Comparison of ENCODE assay signal across 8 cellular contexts in the genomic region with DNA sequence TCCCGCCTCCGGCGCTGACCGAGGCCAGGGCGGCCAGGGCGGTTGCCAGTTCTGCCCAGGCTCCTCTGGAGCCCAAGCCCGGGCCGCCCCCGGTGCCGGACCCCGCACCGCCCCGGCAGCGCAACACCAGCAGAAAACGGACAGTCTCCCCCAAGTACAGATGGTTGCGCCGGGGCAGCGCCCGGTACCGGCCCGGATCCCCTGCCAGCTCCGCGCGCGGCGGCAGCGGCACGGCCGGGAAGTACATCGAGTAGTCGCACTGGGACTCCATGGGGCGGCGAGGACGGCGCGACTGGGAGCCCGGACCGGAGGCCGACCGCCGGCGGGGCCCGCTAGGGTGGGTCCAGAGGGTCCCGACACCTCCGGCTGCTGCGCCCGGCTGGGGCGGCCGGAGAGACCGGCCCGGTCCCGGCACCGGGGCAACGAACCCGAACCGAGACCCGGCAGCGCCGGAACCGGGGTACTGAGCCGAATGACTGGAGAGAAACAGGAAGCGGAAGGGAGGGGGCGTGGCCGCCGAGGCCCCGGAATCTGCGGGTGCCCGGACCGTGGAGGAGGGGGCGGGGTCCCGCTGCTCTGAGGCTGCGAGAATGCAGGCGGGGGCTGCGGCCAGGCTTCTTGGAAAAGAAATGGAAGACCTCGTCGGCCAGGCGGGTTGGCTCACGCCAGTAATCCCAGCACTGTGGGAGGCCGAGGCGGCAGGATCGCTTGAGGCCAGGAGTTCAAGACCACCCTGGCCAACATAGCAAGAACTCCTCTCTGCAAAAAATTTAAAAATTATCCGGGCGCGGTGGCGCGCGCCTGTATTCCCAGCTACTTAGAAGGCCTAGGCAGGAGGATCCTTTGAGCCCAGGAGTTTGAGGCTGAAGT. TPM values are rescaled to one million over a fixed set of nuclear protein-coding genes. Genes with fewer than 3 reads are reported as not detected.
DNase-seq lines count a peak whose midpoint lies in the region; ATAC-seq and TF ChIP-seq lines count a peak whose summit lies in the region.

A gene with protein sequence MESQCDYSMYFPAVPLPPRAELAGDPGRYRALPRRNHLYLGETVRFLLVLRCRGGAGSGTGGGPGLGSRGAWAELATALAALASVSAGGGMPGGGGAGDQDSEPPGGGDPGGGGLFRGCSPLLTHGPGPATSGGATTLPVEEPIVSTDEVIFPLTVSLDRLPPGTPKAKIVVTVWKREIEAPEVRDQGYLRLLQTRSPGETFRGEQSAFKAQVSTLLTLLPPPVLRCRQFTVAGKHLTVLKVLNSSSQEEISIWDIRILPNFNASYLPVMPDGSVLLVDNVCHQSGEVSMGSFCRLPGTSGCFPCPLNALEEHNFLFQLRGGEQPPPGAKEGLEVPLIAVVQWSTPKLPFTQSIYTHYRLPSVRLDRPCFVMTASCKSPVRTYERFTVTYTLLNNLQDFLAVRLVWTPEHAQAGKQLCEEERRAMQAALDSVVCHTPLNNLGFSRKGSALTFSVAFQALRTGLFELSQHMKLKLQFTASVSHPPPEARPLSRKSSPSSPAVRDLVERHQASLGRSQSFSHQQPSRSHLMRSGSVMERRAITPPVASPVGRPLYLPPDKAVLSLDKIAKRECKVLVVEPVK (minus strand): TSS at position 495 of the 870 bp plus-strand sequence. CDS start 224 bp downstream, at position 271.

- H3K9me3 Mint-ChIP-seq in CD14-positive monocyte, result no peaks in the 10 kb centered on the region

- ATAC-seq in GM19452 (IDR thresholded peaks at IDR 0.05; ENCODE audit: unreplicated experiment), result peak; percentile 82

- no peak for TF ChIP-seq CTCF in CD14-positive monocyte (IDR thresholded peaks at IDR 0.05)

- H3K36me3 ChIP-seq in effector memory CD4-positive, alpha-beta T cell (ENCODE audit: control insufficient read depth, insufficient read depth, low read length), result peaks cover 29% of the 10 kb centered on the region

- peaks cover 41% of the 10 kb centered on the region for H3K4me1 Mint-ChIP-seq in CD14-positive monocyte

- peaks cover 6 to 16% (median 15%) of the 10 kb centered on the region in 3 donors for H3K27me3 Mint-ChIP-seq in CD14-positive monocyte (ENCODE audit: low read depth in 3 of 3)

- peaks cover 32 to 42% of the 10 kb centered on the region in 2 donors for H3K36me3 Mint-ChIP-seq in CD14-positive monocyte

- H3K4me1 ChIP-seq in effector memory CD4-positive, alpha-beta T cell (ENCODE audit: control insufficient read depth, insufficient read depth, low read length, poor library complexity, severe bottlenecking), result peaks cover 26% of the 10 kb centered on the region

- H3K4me3 Mint-ChIP-seq in CD14-positive monocyte, result peak within 1 kb of the TSS; percentile 80 to 91

- H3K27ac Mint-ChIP-seq in CD14-positive monocyte, result peak within 1 kb of the TSS; percentile 76 to 92 (median 84)

- DNase-seq in CD14-positive monocyte (ENCODE audit: low spot score) (peak; percentile 83), HT1080 (ENCODE audit: low read depth) (peak; percentile 82), NOMO-1 treated with dmso at 0.1 percent for 144 hours (lab: John Stamatoyannopoulos, UW; ENCODE audit: unreplicated experiment) (peak; percentile 82), medulla oblongata (ENCODE audit: extremely low spot score) (peak; percentile 86)
- peak; percentile 80 to 84 for DNase-seq in activated CD8-positive, alpha-beta memory T cell treated with anti-CD3 and anti-CD28 coated beads for 4 hours (ENCODE audit: low read depth in 2 of 2)
- DNase-seq in effector memory CD4-positive, alpha-beta T cell, result peak; percentile 72 to 87 (median 81)
- peak; percentile 80 to 95 (median 84) for DNase-seq in stimulated activated CD4-positive, alpha-beta T cell treated with anti-CD3 and anti-CD28 coated beads, TNF-alpha, amount 100 ng/mL, for 48 hours (ENCODE audit: low read depth in 3 of 3)

- no peaks in the 10 kb centered on the region for H3K9me3 ChIP-seq in effector memory CD4-positive, alpha-beta T cell (ENCODE audit: control insufficient read depth, low read length)

- H3K27me3 ChIP-seq in effector memory CD4-positive, alpha-beta T cell (replicated peaks; ENCODE audit: control insufficient read depth, insufficient read depth, low read length, poor library complexity, severe bottlenecking), result no peaks in the 10 kb centered on the region

- H3K4me3 ChIP-seq in effector memory CD4-positive, alpha-beta T cell (ENCODE audit: insufficient read depth, low read depth, low read length, poor library complexity, severe bottlenecking), result peak within 1 kb of the TSS; percentile 96

- intact Hi-C loops in CD14-positive monocyte (cut with micrococcal nuclease), result no loop called here

- H3K27ac ChIP-seq in effector memory CD4-positive, alpha-beta T cell (ENCODE audit: insufficient read depth, low read length, poor library complexity, severe bottlenecking), result peak within 1 kb of the TSS; percentile 89

RNA-seq across cellular contexts. Expression of the gene that starts here (rescaled TPM):
- polyA plus RNA-seq in CD14-positive monocyte, result 1 to 10 TPM; 1.0 to 1.6 TPM
- 14.1 and 17.4 TPM in 2 replicates for total RNA-seq in HT1080 (2014; rRNA removed; shearing (Covaris generic))
- polyA plus RNA-seq in HT1080 (2015; cell fraction: cytosol; rRNA removed), result 16.5 and 18.3 TPM in 2 replicates
- 110 and 128 TPM in 2 replicates for polyA plus RNA-seq in HT1080 (2015; cell fraction: nucleus; rRNA removed)

Comparison
In these comparisons a context has a peak if more than half of its experiments do, and no peak if none do; other contexts are left out.
1. Peak in every context shown above with its lines: DNase-seq, ATAC-seq, H3K4me3 ChIP-seq and H3K27ac ChIP-seq.